ENCODE assay signal across 16 cellular contexts in genomic region chr16:70151391-70151790, GRCh38. TPM values are rescaled to one million over a fixed set of nuclear protein-coding genes. Genes with fewer than 3 reads are reported as not detected.
DNase-seq lines count a peak whose midpoint lies in the region; TF ChIP-seq lines count a peak whose summit lies in the region.
"Had no signal": no experiment of that assay in that cellular context is flagged by ENCODE, and none has a peak within 500 bp of the region (broad histone marks: within the 10 kb centered on the region; RNA-seq: fewer than 3 reads in every experiment).

No MANE protein-coding gene starts in this region.

- no peak for TF ChIP-seq POLR2A in transverse colon (IDR thresholded peaks at IDR 0.05)

- no TSS peak for BruUV-seq in Caco-2 (replicated peaks; lab: Mats Ljungman, UMichigan)

- peak overlapping the region; percentile 75 for H3K27ac Mint-ChIP-seq in Caco-2 (ENCODE audit: unreplicated experiment)

- H3K4me3 Mint-ChIP-seq in Caco-2 (ENCODE audit: unreplicated experiment): no peak overlapping the region

- H3K9me3 ChIP-seq in Caco-2: no peaks in the 10 kb centered on the region
- H3K9me3 ChIP-seq in transverse colon: no peaks in the 10 kb centered on the region

- POLR2A ChIA-PET in Caco-2 (lab: Charles Lee): no interaction called here

- H3K27me3 ChIP-seq in Caco-2 (replicated peaks; ENCODE audit: control insufficient read depth, insufficient read depth, low read length): no peaks in the 10 kb centered on the region
- no peaks in the 10 kb centered on the region for H3K27me3 ChIP-seq in transverse colon

- H3K4me3 ChIP-seq in Caco-2 (ENCODE audit: low read depth, low read length): no peak overlapping the region
- H3K4me3 ChIP-seq in transverse colon: no peak overlapping the region

- CTCF ChIA-PET in Caco-2 (lab: Charles Lee): no interaction called here

- H3K36me3 ChIP-seq in Caco-2 (ENCODE audit: control insufficient read depth, insufficient read depth, low read length) (peaks cover 5% of the 10 kb centered on the region), transverse colon (peaks cover 0 to 75% (median 33%) of the 10 kb centered on the region in 4 donors)

- no peak for TF ChIP-seq EP300 in transverse colon (IDR thresholded peaks at IDR 0.05; ENCODE audit: low read depth)

- intact Hi-C loops in Caco-2 (cut with micrococcal nuclease; ENCODE audit: unreplicated experiment): no loop called here
- intact Hi-C loops in transverse colon (cut with DNase I; ENCODE audit: low total_unique reads): no loop called here

- WGBS in transverse colon (ENCODE audit: low coverage in 1 of 2), 2 donors: 72 to 81% methylated on average over 2 of the region's 2 CpGs

- no peak overlapping the region for H3K27ac ChIP-seq in transverse colon
- H3K27ac ChIP-seq: C4-2B had no signal

- in situ Hi-C loops in transverse colon (cut with MboI; ENCODE audit: low pct_ligation_motif_present in 1 of 4, low pct_unique_long_range_greater_than_20kb in 1 of 4, low sequenced_read_pairs in 3 of 4): loop anchor here in 1 of 4 donors (25.0 kb wide), 1 partner anchor 111 kb away; the partner anchor contains the start of gene EXOSC6

- DNase-seq in AG08395 (ENCODE audit: low spot score): peak; percentile 2
- DNase-seq in Caco-2: no peak
- peak; percentile 84 for DNase-seq in NCI-H2107 (lab: John Stamatoyannopoulos, UW)
- peak; percentile 33 for DNase-seq in kidney tubule cell (ENCODE audit: low spot score)
- no peak for DNase-seq in transverse colon
- no peak for DNase-seq in effector CD8-positive, alpha-beta T cell (lab: John Stamatoyannopoulos, UW)
- DNase-seq in stimulated activated CD4-positive, alpha-beta T cell treated with anti-CD3 and anti-CD28 coated beads, Interleukin-1b, Interleukin-23, amount 100 ng/mL, for 48 hours: no peak
- DNase-seq: activated T-cell treated with anti-CD3 and anti-CD28 coated beads, Interleukin-2, amount 50 U/mL, for 1 hour; midbrain; NCI-H146; occipital lobe; RPMI8226; stimulated activated naive CD4-positive, alpha-beta T cell had no signal

- H3K9me3 Mint-ChIP-seq in Caco-2 (ENCODE audit: unreplicated experiment): no peaks in the 10 kb centered on the region

- no peaks in the 10 kb centered on the region for H3K27me3 Mint-ChIP-seq in Caco-2 (ENCODE audit: insufficient read depth, unreplicated experiment)

- TF ChIP-seq CTCF in Caco-2 (IDR thresholded peaks at IDR 0.05; ENCODE audit: insufficient read depth in 1 of 2, low read depth in 1 of 2, low read length in 1 of 2, severe bottlenecking in 1 of 2, unreplicated experiment in 1 of 2) (no peak), transverse colon (IDR thresholded peaks at IDR 0.05) (no peak)

- H3K36me3 Mint-ChIP-seq in Caco-2 (ENCODE audit: insufficient read depth, unreplicated experiment): peaks cover 70% of the 10 kb centered on the region

- peaks cover 21% of the 10 kb centered on the region for H3K4me1 Mint-ChIP-seq in Caco-2 (ENCODE audit: low read depth, unreplicated experiment)

- H3K4me1 ChIP-seq in Caco-2: peaks cover 21% of the 10 kb centered on the region
- peaks cover 3 to 19% (median 12%) of the 10 kb centered on the region in 4 donors for H3K4me1 ChIP-seq in transverse colon

RNA-seq across cellular contexts. Expression of gene CLEC18C, which starts 22.2 kb away (rescaled TPM):
- 0.50 TPM in 1 of 2 replicates, not detected in the other for total RNA-seq in Caco-2 (2022)
- total RNA-seq in transverse colon: 1 to 10 TPM in 1 of 4 donors, under 1 TPM in 2, not detected in 1; 0.55 to 4.1 (median 0.79) TPM
- total RNA-seq: chondrocyte, G401 had no signal

RNA-seq across cellular contexts. Expression of gene PDPR, which starts 37.3 kb away (rescaled TPM):
- total RNA-seq in Caco-2 (2022): 40.2 and 42.9 TPM in 2 replicates
- 10 to 100 TPM; 29.1 to 36.2 (median 31.7) TPM for total RNA-seq in transverse colon

Comparison
In these comparisons a context has a peak if more than half of its experiments do, and no peak if none do; other contexts are left out.
1. DNase-seq: peak in AG08395 (single experiment), NCI-H2107 (single experiment) and kidney tubule cell (single experiment); none in Caco-2 (0 of 2), transverse colon (single experiment), effector CD8-positive, alpha-beta T cell (single experiment) and stimulated activated CD4-positive, alpha-beta T cell treated with anti-CD3 and anti-CD28 coated beads, Interleukin-1b, Interleukin-23, amount 100 ng/mL, for 48 hours (single experiment).